35 cellular contexts compared by ENCODE assay signal in the genomic region with DNA sequence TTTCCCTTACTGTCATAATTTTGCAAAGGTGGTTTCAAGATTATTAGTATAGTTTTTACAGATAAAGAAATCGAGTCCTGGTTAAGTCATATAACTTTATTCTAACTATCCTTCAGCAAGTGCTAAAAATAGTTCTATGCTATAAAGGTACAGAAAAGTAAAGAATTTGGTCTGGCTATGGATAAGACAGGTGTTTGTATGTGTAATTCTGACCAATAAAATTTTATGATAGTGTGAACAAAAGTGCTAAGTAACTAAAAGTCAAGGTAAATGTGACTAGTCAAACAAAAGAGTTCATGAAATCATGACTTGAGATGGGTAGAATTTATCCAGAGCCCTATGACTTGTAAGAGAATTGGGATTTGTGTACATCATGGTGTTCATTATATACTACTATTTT.
"Had no signal": no experiment of that assay in that cellular context is flagged by ENCODE, and none has a peak within 500 bp of the region (broad histone marks: within the 10 kb centered on the region; RNA-seq: fewer than 3 reads in every experiment).

No MANE protein-coding gene starts in this region.

- H3K36me3 ChIP-seq: breast epithelium, cardiac muscle cell, gastroesophageal sphincter had no signal

- DNase-seq: activated CD4-positive, alpha-beta memory T cell treated with anti-CD3 and anti-CD28 coated beads for 36 hours; activated CD4-positive, alpha-beta T cell treated with anti-CD3 and anti-CD28 coated beads for 36 hours; activated CD4-positive, alpha-beta T cell treated with anti-CD3 and anti-CD28 coated beads, Interleukin-2, amount 10 ng/mL, durations not matched to agents 24 days and 14 days; activated CD4-positive, CD25-positive, alpha-beta regulatory T cell; activated CD4-positive, CD25-positive, alpha-beta regulatory T cell treated with anti-CD3 and anti-CD28 coated beads, Interleukin-2, amount 50 U/mL, for 72 hours; activated CD8-positive, alpha-beta memory T cell treated with anti-CD3 and anti-CD28 coated beads, Interleukin-2, amount 10 ng/mL, durations not matched to agents 7 days and 5 days; activated CD8-positive, alpha-beta memory T cell treated with anti-CD3 and anti-CD28 coated beads, Interleukin-2, amount 50 U/mL, for 4 hours; activated CD8-positive, alpha-beta T cell treated with anti-CD3 and anti-CD28 coated beads, Interleukin-2, amount 10 ng/mL, durations not matched to agents 7 days and 5 days; activated effector memory CD4-positive, alpha-beta T cell treated with Interleukin-2 at 50 U/mL for 16 hours; activated gamma-delta T cell treated with Interleukin-2 at 50 U/mL for 16 hours; activated naive CD4-positive, alpha-beta T cell treated with anti-CD3 and anti-CD28 coated beads, Interleukin-2, amount 50 U/mL, for 16 hours; activated naive CD4-positive, alpha-beta T cell treated with Interleukin-2 at 50 U/mL for 16 hours; activated T-cell treated with anti-CD3 and anti-CD28 coated beads, Interleukin-2, amount 50 U/mL, for 1 hour; amygdala; aorta; body of pancreas; central memory CD4-positive, alpha-beta T cell; cerebellar nuclear complex; cortex of kidney; dermis blood vessel endothelial cell; effector CD4-positive, alpha-beta T cell; effector memory CD8-positive, alpha-beta T cell; esophagus squamous epithelium; foreskin melanocyte; head of caudate nucleus; T-helper 1 cell; T-helper 17 cell; T1000 had no signal

- H3K27me3 ChIP-seq: body of pancreas, breast epithelium, cardiac muscle cell, gastroesophageal sphincter had no signal

- H3K4me1 ChIP-seq: breast epithelium had no signal

- H3K9me3 ChIP-seq: body of pancreas, breast epithelium had no signal

- H3K27ac ChIP-seq: body of pancreas, breast epithelium, cardiac muscle cell, epithelial cell of prostate, esophagus squamous epithelium, gastroesophageal sphincter had no signal

- FAIRE-seq: endometrium, endothelial cell of umbilical vein had no signal

- H3K4me3 ChIP-seq: body of pancreas, breast epithelium, cardiac muscle cell, esophagus squamous epithelium, gastroesophageal sphincter had no signal

- ATAC-seq: activated CD4-positive, alpha-beta T cell treated with anti-CD3 and anti-CD28 coated beads for 36 hours; activated CD8-positive, alpha-beta memory T cell treated with anti-CD3 and anti-CD28 coated beads, Interleukin-2, amount 10 ng/mL, durations not matched to agents 7 days and 5 days; activated CD8-positive, alpha-beta T cell treated with anti-CD3 and anti-CD28 coated beads, Interleukin-2, amount 10 ng/mL, durations not matched to agents 7 days and 5 days; activated T-helper 17 cell treated with anti-CD3 and anti-CD28 coated beads, Interleukin-2, amount 50 U/mL, for 72 hours; body of pancreas; effector memory CD8-positive, alpha-beta T cell; gastroesophageal sphincter; T-helper 17 cell had no signal
